Comparison of ENCODE assay signal across 17 cellular contexts in genomic region chr15:57296473-57297162, GRCh38.
DNase-seq lines count a peak whose midpoint lies in the region; ATAC-seq and TF ChIP-seq lines count a peak whose summit lies in the region.
"Had no signal": no experiment of that assay in that cellular context is flagged by ENCODE, and none has a peak within 500 bp of the region (broad histone marks: within the 10 kb centered on the region; RNA-seq: fewer than 3 reads in every experiment).

No MANE protein-coding gene starts in this region.

- TF ChIP-seq CTCF in VCaP (conservative IDR thresholded peaks at IDR 0.05), result no peak
- no peak for TF ChIP-seq CTCF in type B pancreatic cell (conservative IDR thresholded peaks at IDR 0.05)

- H3K23ac ChIP-seq in mesendoderm (ENCODE audit: low read length), result no peak overlapping the region

- ATAC-seq in HG03442 (IDR thresholded peaks at IDR 0.05; ENCODE audit: unreplicated experiment), result no peak
- ATAC-seq: GM12878 had no signal

- H2AK5ac ChIP-seq in mesendoderm (ENCODE audit: low read length), result no peak overlapping the region

- no peak overlapping the region for H3K4me2 ChIP-seq in mesendoderm (ENCODE audit: low read length)

- peaks cover 11% of the 10 kb centered on the region for H3K36me3 Mint-ChIP-seq in activated T-cell treated with anti-CD3 and anti-CD28 coated beads, Interleukin-2, amount 50 U/mL, for 24 hours (ENCODE audit: low read depth)
- peaks cover 21% of the 10 kb centered on the region for H3K36me3 Mint-ChIP-seq in type B pancreatic cell

- no peak overlapping the region for H3K18ac ChIP-seq in mesendoderm (ENCODE audit: low read length)

- H4K8ac ChIP-seq in mesendoderm (ENCODE audit: low read depth, low read length), result no peak overlapping the region

- H3K9ac ChIP-seq in mesendoderm (ENCODE audit: low read length), result no peak overlapping the region

- peaks cover 3% of the 10 kb centered on the region for H3K9me3 Mint-ChIP-seq in activated T-cell treated with anti-CD3 and anti-CD28 coated beads, Interleukin-2, amount 50 U/mL, for 24 hours
- H3K9me3 Mint-ChIP-seq in type B pancreatic cell, result peaks cover 11% of the 10 kb centered on the region
- H3K9me3 Mint-ChIP-seq: activated T-cell treated with anti-CD3 and anti-CD28 coated beads, Interleukin-2, amount 50 U/mL, for 4 hours had no signal

- H3K27ac ChIP-seq in VCaP, result peak overlapping the region; percentile 46
- no peak overlapping the region for H3K27ac ChIP-seq in mesendoderm (ENCODE audit: low read depth, low read length)
- H3K27ac ChIP-seq: esophagus muscularis mucosa, sigmoid colon, vagina had no signal

- no peaks in the 10 kb centered on the region for H3K36me3 ChIP-seq in mesendoderm (ENCODE audit: control insufficient read depth, insufficient read depth, low read length)
- H3K36me3 ChIP-seq: vagina had no signal

- DNase-seq in activated T-cell treated with anti-CD3 and anti-CD28 coated beads, Interleukin-2, amount 50 U/mL, for 24 hours, result no peak
- no peak for DNase-seq in activated T-cell treated with anti-CD3 and anti-CD28 coated beads, Interleukin-2, amount 50 U/mL, for 48 hours
- peak; percentile 32 for DNase-seq in mesendoderm
- DNase-seq in type B pancreatic cell (ENCODE audit: extremely low spot score, unreplicated experiment), result no peak
- no peak for DNase-seq in MV-4-11 (lab: John Stamatoyannopoulos, UW)
- no peak for DNase-seq in activated effector memory CD4-positive, alpha-beta T cell treated with Interleukin-2 at 50 U/mL for 16 hours
- DNase-seq: activated CD4-positive, alpha-beta T cell treated with anti-CD3 and anti-CD28 coated beads, Interleukin-2, amount 50 U/mL, for 4 hours; activated naive CD8-positive, alpha-beta T cell treated with anti-CD3 and anti-CD28 coated beads, Interleukin-2, amount 10 ng/mL, durations not matched to agents 7 days and 5 days; activated T-cell treated with anti-CD3 and anti-CD28 coated beads, Interleukin-2, amount 50 U/mL, for 4 hours; mesenchymal stem cell; sigmoid colon; stimulated activated CD4-positive, alpha-beta T cell treated with anti-CD3 and anti-CD28 coated beads, Interleukin-2, amount 100 ng/mL, for 24 hours had no signal

- H3K4me3 Mint-ChIP-seq in activated T-cell treated with anti-CD3 and anti-CD28 coated beads, Interleukin-2, amount 50 U/mL, for 24 hours, result no peak overlapping the region
- H3K4me3 Mint-ChIP-seq in type B pancreatic cell, result no peak overlapping the region
- H3K4me3 Mint-ChIP-seq: activated naive CD8-positive, alpha-beta T cell treated with anti-CD3 and anti-CD28 coated beads, Interleukin-2, amount 10 ng/mL, durations not matched to agents 7 days and 5 days; activated T-cell treated with anti-CD3 and anti-CD28 coated beads, Interleukin-2, amount 50 U/mL, for 4 hours had no signal

- H3K79me1 ChIP-seq in mesendoderm (ENCODE audit: low read length), result no peaks in the 10 kb centered on the region

- H3K4me1 Mint-ChIP-seq in activated T-cell treated with anti-CD3 and anti-CD28 coated beads, Interleukin-2, amount 50 U/mL, for 24 hours (ENCODE audit: low read depth), result peaks cover 7% of the 10 kb centered on the region
- peaks cover 35% of the 10 kb centered on the region for H3K4me1 Mint-ChIP-seq in type B pancreatic cell (ENCODE audit: unreplicated experiment)

- no peaks in the 10 kb centered on the region for H3K27me3 Mint-ChIP-seq in activated T-cell treated with anti-CD3 and anti-CD28 coated beads, Interleukin-2, amount 50 U/mL, for 24 hours
- no peaks in the 10 kb centered on the region for H3K27me3 Mint-ChIP-seq in type B pancreatic cell
- H3K27me3 Mint-ChIP-seq: activated naive CD8-positive, alpha-beta T cell treated with anti-CD3 and anti-CD28 coated beads, Interleukin-2, amount 10 ng/mL, durations not matched to agents 7 days and 5 days had no signal

- no peak overlapping the region for H3K4ac ChIP-seq in mesendoderm (ENCODE audit: low read depth, low read length)

- no peak overlapping the region for H2BK5ac ChIP-seq in mesendoderm (ENCODE audit: low read length)

- peak overlapping the region; percentile 4 for H3K27ac Mint-ChIP-seq in activated T-cell treated with anti-CD3 and anti-CD28 coated beads, Interleukin-2, amount 50 U/mL, for 24 hours
- peak overlapping the region; percentile 59 for H3K27ac Mint-ChIP-seq in type B pancreatic cell
- H3K27ac Mint-ChIP-seq: activated naive CD8-positive, alpha-beta T cell treated with anti-CD3 and anti-CD28 coated beads, Interleukin-2, amount 10 ng/mL, durations not matched to agents 7 days and 5 days had no signal

- H3K4me3 ChIP-seq in mesendoderm (ENCODE audit: low read length), result no peak overlapping the region
- H3K4me3 ChIP-seq: esophagus muscularis mucosa, GM12878, sigmoid colon, vagina had no signal

- H2BK15ac ChIP-seq in mesendoderm (replicated peaks; ENCODE audit: low read depth), result no peak overlapping the region

- no peak overlapping the region for H3K56ac ChIP-seq in mesendoderm (ENCODE audit: low read length)

- no peak overlapping the region for H2BK120ac ChIP-seq in mesendoderm (ENCODE audit: low read depth, low read length)

- no peak overlapping the region for H4K5ac ChIP-seq in mesendoderm (ENCODE audit: low read length)

- no peaks in the 10 kb centered on the region for H3K79me2 ChIP-seq in mesendoderm (ENCODE audit: control insufficient read depth, insufficient read depth, low read length)

- no CpG with 5 or more reads among the region's 9 CpGs for WGBS in mesendoderm (ENCODE audit: extremely low coverage, insufficient coverage, low lambda C conversion rate)

- no peaks in the 10 kb centered on the region for H3K27me3 ChIP-seq in mesendoderm (ENCODE audit: insufficient read depth, low read length, poor library complexity)
- H3K27me3 ChIP-seq: esophagus muscularis mucosa, sigmoid colon, vagina had no signal

- H3K4me1 ChIP-seq in mesendoderm (ENCODE audit: control insufficient read depth, low read depth, low read length), result no peaks in the 10 kb centered on the region
- H3K4me1 ChIP-seq: esophagus muscularis mucosa, sigmoid colon, vagina had no signal
